In genomic region chr1:170388489-170388888, GRCh38 we compare ENCODE assay signal across 17 cellular contexts.
DNase-seq lines count a peak whose midpoint lies in the region; ATAC-seq, FAIRE-seq and TF ChIP-seq lines count a peak whose summit lies in the region.
"Had no signal": no experiment of that assay in that cellular context is flagged by ENCODE, and none has a peak within 500 bp of the region (broad histone marks: within the 10 kb centered on the region; RNA-seq: fewer than 3 reads in every experiment).

No MANE protein-coding gene starts in this region.

- H3K27me3 ChIP-seq in DND-41 (ENCODE audit: insufficient read depth, low read length, poor library complexity): no peaks in the 10 kb centered on the region
- no peaks in the 10 kb centered on the region for H3K27me3 ChIP-seq in mammary epithelial cell (ENCODE audit: insufficient read depth, low read length)
- H3K27me3 ChIP-seq in keratinocyte (ENCODE audit: control insufficient read depth, extremely low read depth, insufficient read depth, low read length): no peaks in the 10 kb centered on the region
- H3K27me3 ChIP-seq in gastroesophageal sphincter: no peaks in the 10 kb centered on the region

- no peaks in the 10 kb centered on the region for H3K79me2 ChIP-seq in DND-41 (ENCODE audit: insufficient read depth, low read length)
- H3K79me2 ChIP-seq in mammary epithelial cell (ENCODE audit: insufficient read depth, low read length): no peaks in the 10 kb centered on the region
- H3K79me2 ChIP-seq in keratinocyte (ENCODE audit: control insufficient read depth, insufficient read depth, low read length): no peaks in the 10 kb centered on the region

- H3K9me3 ChIP-seq in DND-41 (ENCODE audit: insufficient read depth, low read length, severe bottlenecking): no peaks in the 10 kb centered on the region
- no peaks in the 10 kb centered on the region for H3K9me3 ChIP-seq in mammary epithelial cell (replicated peaks; ENCODE audit: insufficient read depth, low read length)
- no peaks in the 10 kb centered on the region for H3K9me3 ChIP-seq in keratinocyte (ENCODE audit: control insufficient read depth, low read depth, low read length)
- no peaks in the 10 kb centered on the region for H3K9me3 ChIP-seq in gastroesophageal sphincter
- H3K9me3 ChIP-seq: A549 had no signal

- H3K4me1 ChIP-seq in DND-41 (ENCODE audit: insufficient read depth, low read length): no peaks in the 10 kb centered on the region
- no peaks in the 10 kb centered on the region for H3K4me1 ChIP-seq in mammary epithelial cell (ENCODE audit: insufficient read depth, low read length)
- H3K4me1 ChIP-seq in keratinocyte (ENCODE audit: control insufficient read depth, extremely low read depth, insufficient read depth, low read length): peaks cover 3% of the 10 kb centered on the region
- H3K4me1 ChIP-seq in gastroesophageal sphincter: no peaks in the 10 kb centered on the region
- H3K4me1 ChIP-seq: A549 had no signal

- CTCF ChIA-PET in mammary epithelial cell (lab: Charles Lee; ENCODE audit: low non-redundant PET): no interaction called here

- H3K27ac ChIP-seq in DND-41 (ENCODE audit: low read length): no peak overlapping the region
- H3K27ac ChIP-seq in mammary epithelial cell (ENCODE audit: insufficient read depth, low read depth, low read length): no peak overlapping the region
- no peak overlapping the region for H3K27ac ChIP-seq in keratinocyte (ENCODE audit: control insufficient read depth, insufficient read depth, low read length)
- H3K27ac ChIP-seq in gastroesophageal sphincter: no peak overlapping the region
- H3K27ac ChIP-seq: A549 had no signal

- H4K20me1 ChIP-seq in DND-41 (ENCODE audit: insufficient read depth, low read length) (no peaks in the 10 kb centered on the region), mammary epithelial cell (ENCODE audit: insufficient read depth, low read length) (no peaks in the 10 kb centered on the region), keratinocyte (ENCODE audit: control insufficient read depth, extremely low read depth, insufficient read depth, low read length) (no peaks in the 10 kb centered on the region)

- in situ Hi-C loops in mammary epithelial cell (cut with MboI; ENCODE audit: low sequenced_read_pairs in 2 of 2): no loop called here

- TF ChIP-seq CTCF in DND-41 (IDR thresholded peaks at IDR 0.05; ENCODE audit: borderline replicate concordance, extremely low read depth, low read length, poor library complexity, severe bottlenecking): no peak
- no peak for TF ChIP-seq CTCF in mammary epithelial cell (conservative IDR thresholded peaks at IDR 0.05 in 1 of 2, IDR thresholded peaks at IDR 0.05 in 1 of 2; ENCODE audit: extremely low read depth in 1 of 2, insufficient read depth in 1 of 2, low read depth in 1 of 2, low read length in 2 of 2)
- TF ChIP-seq CTCF in keratinocyte (optimal IDR thresholded peaks at IDR 0.05 in 1 of 3, IDR thresholded peaks at IDR 0.05 in 1 of 3, conservative IDR thresholded peaks at IDR 0.05 in 1 of 3; ENCODE audit: extremely low read depth in 1 of 3, insufficient read depth in 2 of 3, low read length in 3 of 3): no peak
- TF ChIP-seq CTCF in gastroesophageal sphincter (IDR thresholded peaks at IDR 0.05): no peak

- TF ChIP-seq EP300 in gastroesophageal sphincter (IDR thresholded peaks at IDR 0.05): no peak

- peak; percentile 14; the same call in 1 of the 3 replicates for ATAC-seq in DND-41 (ENCODE audit: insufficient read depth, low read depth)
- no peak for ATAC-seq in HG03469 (IDR thresholded peaks at IDR 0.05; ENCODE audit: unreplicated experiment)
- no peak for ATAC-seq in gastroesophageal sphincter
- ATAC-seq: A549 had no signal

- H3K36me3 ChIP-seq in DND-41 (ENCODE audit: insufficient read depth, low read length) (no peaks in the 10 kb centered on the region), mammary epithelial cell (ENCODE audit: insufficient read depth, low read length) (no peaks in the 10 kb centered on the region), keratinocyte (ENCODE audit: control insufficient read depth in 2 of 2, extremely low read depth in 1 of 2, insufficient read depth in 2 of 2, low read length in 2 of 2) (no peaks in the 10 kb centered on the region), gastroesophageal sphincter (no peaks in the 10 kb centered on the region)

- H3K9me1 ChIP-seq in keratinocyte (ENCODE audit: control insufficient read depth, extremely low read depth, insufficient read depth, low read length): no peaks in the 10 kb centered on the region

- dilution Hi-C loops in mammary epithelial cell (cut with HindIII; ENCODE audit: low sequenced_read_pairs): no loop called here
- dilution Hi-C loops in keratinocyte (cut with MboI; ENCODE audit: extremely low pct_ligation_motif_present, low sequenced_read_pairs): no loop called here

- TF ChIP-seq POLR2A in gastroesophageal sphincter (IDR thresholded peaks at IDR 0.05): no peak

- H3K9ac ChIP-seq in DND-41 (ENCODE audit: low read depth, low read length) (no peak overlapping the region), mammary epithelial cell (ENCODE audit: insufficient read depth, low read length) (no peak overlapping the region), keratinocyte (ENCODE audit: control insufficient read depth, extremely low read depth, insufficient read depth, low read length) (no peak overlapping the region)

- no peak overlapping the region for H3K4me2 ChIP-seq in DND-41 (ENCODE audit: insufficient read depth, low read length)
- H3K4me2 ChIP-seq in mammary epithelial cell (ENCODE audit: insufficient read depth, low read depth, low read length): no peak overlapping the region
- peak overlapping the region; percentile 9 for H3K4me2 ChIP-seq in keratinocyte (ENCODE audit: control insufficient read depth, extremely low read depth, insufficient read depth, low read depth, low read length)
- H3K4me2 ChIP-seq: A549 had no signal

- no TSS peak for BruUV-seq in mammary epithelial cell (replicated peaks; lab: Mats Ljungman, UMichigan)

- H3K4me3 ChIP-seq in DND-41 (ENCODE audit: low read depth in 1 of 2, low read length in 2 of 2) (no peak overlapping the region), mammary epithelial cell (replicated peaks in 1 of 3; ENCODE audit: insufficient read depth in 1 of 3, low read depth in 2 of 3, low read length in 3 of 3) (no peak overlapping the region), keratinocyte (ENCODE audit: control insufficient read depth in 2 of 3, extremely low read depth in 1 of 3, insufficient read depth in 2 of 3, low read depth in 1 of 3, low read length in 3 of 3) (no peak overlapping the region), gastroesophageal sphincter (no peak overlapping the region)
- H3K4me3 ChIP-seq: A549 had no signal

- intact Hi-C loops in mammary epithelial cell (cut with micrococcal nuclease): no loop called here

- DNase-seq in DND-41 (no peak), MV-4-11 (lab: John Stamatoyannopoulos, UW) (peak; percentile 61), mammary epithelial cell (peak; percentile 48), keratinocyte (ENCODE audit: low read depth, low spot score) (peak; percentile 19), NCI-H146 (lab: John Stamatoyannopoulos, UW) (no peak)
- DNase-seq: GDM1, NCI-H1105, NCI-H2029 treated with DMSO at 0.1 percent for 48 hours, NCI-H345, NCI-H524, SHP77 had no signal

- no peak overlapping the region for H2AFZ ChIP-seq in DND-41 (ENCODE audit: low read depth, low read length)
- no peak overlapping the region for H2AFZ ChIP-seq in mammary epithelial cell (ENCODE audit: low read depth, low read length)
- H2AFZ ChIP-seq in keratinocyte (ENCODE audit: control insufficient read depth, low read length): no peak overlapping the region

- 0% methylated on average over 2 of the region's 2 CpGs for WGBS in mammary epithelial cell (ENCODE audit: low coverage, missing lambda C conversion rate)
- 83% methylated on average over 1 of the region's 2 CpGs; no CpG with 5 or more reads in 1 of the 2 donors for WGBS in gastroesophageal sphincter (ENCODE audit: low coverage in 1 of 2), 2 donors

- FAIRE-seq in keratinocyte (lab: Jason Lieb, UNC): peak; percentile 84
- FAIRE-seq: A549, GM18507, H54, RCC 7860 had no signal

Comparison
In these comparisons a context has a peak if more than half of its experiments do, and no peak if none do; other contexts are left out.
1. DNase-seq: peak in MV-4-11 (single experiment), mammary epithelial cell (single experiment) and keratinocyte (single experiment); none in DND-41 (single experiment) and NCI-H146 (single experiment).